25 cellular contexts compared by ENCODE assay signal in the genomic region with DNA sequence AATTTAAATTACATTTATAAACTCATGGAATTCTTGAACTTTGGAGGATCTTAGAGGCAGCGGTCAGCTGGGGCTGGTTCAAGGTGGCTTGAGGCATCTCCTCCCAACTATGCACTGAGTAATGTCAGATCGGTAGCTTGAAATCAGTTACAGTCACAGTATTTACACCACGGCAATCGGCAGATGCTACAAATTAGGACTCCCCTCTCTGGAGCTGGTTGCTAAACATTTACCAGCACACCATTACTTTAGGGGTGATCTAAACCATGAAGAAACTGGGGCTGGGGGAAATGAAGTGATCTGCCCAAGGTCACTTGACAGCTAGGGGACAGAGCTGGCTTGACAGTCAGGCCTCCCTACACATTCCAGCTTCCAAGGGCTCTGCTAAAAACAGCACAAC.
DNase-seq lines count a peak whose midpoint lies in the region; ATAC-seq and TF ChIP-seq lines count a peak whose summit lies in the region.
"Had no signal": no experiment of that assay in that cellular context is flagged by ENCODE, and none has a peak within 500 bp of the region (broad histone marks: within the 10 kb centered on the region; RNA-seq: fewer than 3 reads in every experiment).

No MANE protein-coding gene starts in this region.

- POLR2A ChIA-PET in HEK293 (lab: Yijun Ruan, JAX), result no interaction called here

- H3K27ac ChIP-seq in cardiac muscle cell (peak overlapping the region; percentile 26), HEK293 (ENCODE audit: extremely low read depth, low read depth, low read length) (no peak overlapping the region), coronary artery (no peak overlapping the region)
- H3K27ac ChIP-seq: 22Rv1, A549, BLaER1 had no signal

- peaks cover 42% of the 10 kb centered on the region for H3K4me1 Mint-ChIP-seq in mesothelial cell of epicardium
- H3K4me1 Mint-ChIP-seq: CD14-positive monocyte; CD4-positive, alpha-beta memory T cell; CD4-positive, CD25-positive, alpha-beta regulatory T cell; CD8-positive, alpha-beta memory T cell had no signal

- H3K9me3 Mint-ChIP-seq in mesothelial cell of epicardium, result peaks cover 6% of the 10 kb centered on the region
- H3K9me3 Mint-ChIP-seq: CD4-positive, alpha-beta memory T cell; CD4-positive, CD25-positive, alpha-beta regulatory T cell; CD8-positive, alpha-beta memory T cell had no signal

- H3K4me1 ChIP-seq in cardiac muscle cell (ENCODE audit: low read depth), result peaks cover 12% of the 10 kb centered on the region
- H3K4me1 ChIP-seq in HEK293 (ENCODE audit: control insufficient read depth, insufficient read depth, low read length), result no peaks in the 10 kb centered on the region
- H3K4me1 ChIP-seq: A549, BE2C had no signal

- ATAC-seq in Right ventricle myocardium inferior, result no peak
- ATAC-seq in HG03469 (IDR thresholded peaks at IDR 0.05; ENCODE audit: unreplicated experiment), result no peak
- ATAC-seq: A549, GM12878 had no signal

- H3K36me3 Mint-ChIP-seq in mesothelial cell of epicardium, result peaks cover 1% of the 10 kb centered on the region
- H3K36me3 Mint-ChIP-seq: CD14-positive monocyte; CD4-positive, alpha-beta memory T cell; CD4-positive, CD25-positive, alpha-beta regulatory T cell; CD8-positive, alpha-beta memory T cell had no signal

- peak overlapping the region; percentile 71 for H3K27ac Mint-ChIP-seq in mesothelial cell of epicardium
- H3K27ac Mint-ChIP-seq: CD14-positive monocyte; CD4-positive, alpha-beta memory T cell; CD4-positive, CD25-positive, alpha-beta regulatory T cell had no signal

- H3K4me3 Mint-ChIP-seq in mesothelial cell of epicardium, result no peak overlapping the region
- H3K4me3 Mint-ChIP-seq: CD14-positive monocyte; CD4-positive, alpha-beta memory T cell; CD4-positive, CD25-positive, alpha-beta regulatory T cell; CD8-positive, alpha-beta memory T cell had no signal

- CTCF ChIA-PET in HEK293 (lab: Yijun Ruan, JAX), result no interaction called here

- no peaks in the 10 kb centered on the region for H3K9me3 ChIP-seq in cardiac muscle cell (ENCODE audit: low read depth)
- H3K9me3 ChIP-seq in HEK293 (ENCODE audit: control insufficient read depth, insufficient read depth, low read depth, low read length), result no peaks in the 10 kb centered on the region
- H3K9me3 ChIP-seq: A549, BE2C, BLaER1 had no signal

- H3K27me3 Mint-ChIP-seq in mesothelial cell of epicardium (ENCODE audit: low read depth), result peaks cover 4% of the 10 kb centered on the region
- H3K27me3 Mint-ChIP-seq: CD4-positive, CD25-positive, alpha-beta regulatory T cell had no signal

- DNase-seq in cardiac muscle cell (ENCODE audit: low read depth in 1 of 2, low spot score in 1 of 2), result peak in 1 of 2 donors; percentile 23
- no peak for DNase-seq in Right ventricle myocardium inferior (ENCODE audit: missing footprints)
- peak; percentile 19 for DNase-seq in coronary artery (ENCODE audit: low spot score)
- no peak for DNase-seq in mesothelial cell of epicardium (ENCODE audit: low spot score in 2 of 2, unreplicated experiment in 2 of 2)
- no peak for DNase-seq in ACHN
- DNase-seq: BE2C; C1 segment of cervical spinal cord; CD4-positive, alpha-beta memory T cell; CD4-positive, CD25-positive, alpha-beta regulatory T cell; CD8-positive, alpha-beta memory T cell; COR-L47; DMS 273 treated with DMSO at 0.1 percent for 48 hours; DMS153; DMS53; DMS79; DND-41; EL; GDM1 had no signal

- no peak for TF ChIP-seq CTCF in cardiac muscle cell (IDR thresholded peaks at IDR 0.05; ENCODE audit: low read depth, low read length)
- TF ChIP-seq CTCF in HEK293 (tag by site-specific recombination; IDR thresholded peaks at IDR 0.05), result no peak
- no peak for TF ChIP-seq CTCF in coronary artery (IDR thresholded peaks at IDR 0.05)
- no peak for TF ChIP-seq CTCF in mesothelial cell of epicardium (IDR thresholded peaks at IDR 0.05; ENCODE audit: unreplicated experiment)

- no peaks in the 10 kb centered on the region for H3K27me3 ChIP-seq in cardiac muscle cell
- H3K27me3 ChIP-seq: BE2C, BLaER1 had no signal

- intact Hi-C loops in Right ventricle myocardium inferior (cut with DNase I), result no loop called here

- in situ Hi-C loops in ACHN (cut with HindIII; ENCODE audit: low pct_ligation_motif_present, low pct_unique_long_range_greater_than_20kb, low sequenced_read_pairs), result no loop called here

- H3K4me3 ChIP-seq in cardiac muscle cell, result no peak overlapping the region
- H3K4me3 ChIP-seq in HEK293 (ENCODE audit: low read depth, low read length), result no peak overlapping the region
- no peak overlapping the region for H3K4me3 ChIP-seq in coronary artery
- H3K4me3 ChIP-seq: A549, BLaER1, GM12878 had no signal

- no peaks in the 10 kb centered on the region for H3K36me3 ChIP-seq in cardiac muscle cell
- no peaks in the 10 kb centered on the region for H3K36me3 ChIP-seq in HEK293 (ENCODE audit: control insufficient read depth in 2 of 2, insufficient read depth in 1 of 2, low read length in 2 of 2)
- H3K36me3 ChIP-seq: BE2C, BLaER1 had no signal

TF ChIP-seq in HEK293, 187 proteins besides CTCF, POLR2A, EP300 and RAD21:
- TF ChIP-seq, protein P1, sequence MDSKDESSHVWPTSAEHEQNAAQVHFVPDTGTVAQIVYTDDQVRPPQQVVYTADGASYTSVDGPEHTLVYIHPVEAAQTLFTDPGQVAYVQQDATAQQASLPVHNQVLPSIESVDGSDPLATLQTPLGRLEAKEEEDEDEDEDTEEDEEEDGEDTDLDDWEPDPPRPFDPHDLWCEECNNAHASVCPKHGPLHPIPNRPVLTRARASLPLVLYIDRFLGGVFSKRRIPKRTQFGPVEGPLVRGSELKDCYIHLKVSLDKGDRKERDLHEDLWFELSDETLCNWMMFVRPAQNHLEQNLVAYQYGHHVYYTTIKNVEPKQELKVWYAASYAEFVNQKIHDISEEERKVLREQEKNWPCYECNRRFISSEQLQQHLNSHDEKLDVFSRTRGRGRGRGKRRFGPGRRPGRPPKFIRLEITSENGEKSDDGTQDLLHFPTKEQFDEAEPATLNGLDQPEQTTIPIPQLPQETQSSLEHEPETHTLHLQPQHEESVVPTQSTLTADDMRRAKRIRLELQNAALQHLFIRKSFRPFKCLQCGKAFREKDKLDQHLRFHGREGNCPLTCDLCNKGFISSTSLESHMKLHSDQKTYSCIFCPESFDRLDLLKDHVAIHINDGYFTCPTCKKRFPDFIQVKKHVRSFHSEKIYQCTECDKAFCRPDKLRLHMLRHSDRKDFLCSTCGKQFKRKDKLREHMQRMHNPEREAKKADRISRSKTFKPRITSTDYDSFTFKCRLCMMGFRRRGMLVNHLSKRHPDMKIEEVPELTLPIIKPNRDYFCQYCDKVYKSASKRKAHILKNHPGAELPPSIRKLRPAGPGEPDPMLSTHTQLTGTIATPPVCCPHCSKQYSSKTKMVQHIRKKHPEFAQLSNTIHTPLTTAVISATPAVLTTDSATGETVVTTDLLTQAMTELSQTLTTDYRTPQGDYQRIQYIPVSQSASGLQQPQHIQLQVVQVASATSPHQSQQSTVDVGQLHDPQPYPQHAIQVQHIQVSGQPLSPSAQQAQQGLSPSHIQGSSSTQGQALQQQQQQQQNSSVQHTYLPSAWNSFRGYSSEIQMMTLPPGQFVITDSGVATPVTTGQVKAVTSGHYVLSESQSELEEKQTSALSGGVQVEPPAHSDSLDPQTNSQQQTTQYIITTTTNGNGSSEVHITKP (tag by site-specific recombination; IDR thresholded peaks at IDR 0.05), result no peak
- peak; percentile 92 for TF ChIP-seq ZNF112 (tag by site-specific recombination; IDR thresholded peaks at IDR 0.05)
